In the genomic region with DNA sequence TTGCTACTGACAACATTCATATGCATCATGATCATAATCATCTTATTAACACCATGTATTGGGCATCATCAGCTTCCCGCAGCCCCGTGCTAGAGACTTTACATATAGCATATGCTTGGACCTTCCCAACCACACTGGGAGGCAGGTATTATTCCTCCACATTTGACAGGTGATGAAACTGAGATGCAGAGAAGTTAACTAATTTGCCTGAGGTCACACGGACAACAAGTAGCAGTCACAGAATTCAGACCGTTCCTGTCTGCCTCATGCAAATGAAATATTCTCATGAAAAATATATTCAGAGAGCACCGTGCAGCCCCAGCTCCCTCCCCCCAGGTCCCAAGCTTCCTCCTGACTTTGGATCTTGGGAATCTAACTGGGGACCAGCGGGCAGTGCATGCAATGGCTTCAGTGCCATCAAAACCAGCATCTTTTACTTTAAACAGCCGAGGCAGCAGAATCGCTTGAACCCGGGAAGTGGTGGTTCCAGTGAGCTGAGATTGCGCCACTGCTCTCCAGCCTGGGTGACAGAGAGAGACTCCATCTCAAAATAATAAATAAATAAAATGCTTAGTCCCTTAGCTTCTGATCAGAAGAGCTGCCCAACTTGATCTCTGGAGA, we compare ENCODE assay signal across 20 cellular contexts.
DNase-seq lines count a peak whose midpoint lies in the region; ATAC-seq and TF ChIP-seq lines count a peak whose summit lies in the region.
"Had no signal": no experiment of that assay in that cellular context is flagged by ENCODE, and none has a peak within 500 bp of the region (broad histone marks: within the 10 kb centered on the region; RNA-seq: fewer than 3 reads in every experiment).

No MANE protein-coding gene starts in this region.

- no peaks in the 10 kb centered on the region for H3K4me1 ChIP-seq in OCI-LY7 (ENCODE audit: insufficient read depth, low read length, poor library complexity, severe bottlenecking)
- H3K4me1 ChIP-seq: left lung, prostate gland, testis had no signal

- DNase-seq in GM06990 (ENCODE audit: extremely low read depth, insufficient read length) = peak; percentile 63
- no peak for DNase-seq in OCI-LY7 (ENCODE audit: low spot score)
- no peak for DNase-seq in activated T-helper 1 cell treated with anti-CD3 and anti-CD28 coated beads, Interleukin-12 subunit alpha, Interleukin-12 subunit beta, Interleukin-2, Interleukin-4 antibody, amounts not matched to agents 30 ng/mL and 10 ng/mL and 1 ng/mL, durations not matched to agents 14 hours and 24 hours and 36 hours (ENCODE audit: low spot score)
- DNase-seq in A172 (ENCODE audit: low spot score) = no peak
- DNase-seq in stimulated activated CD4-positive, alpha-beta T cell treated with anti-CD3 and anti-CD28 coated beads, Interleukin-4, amount 100 ng/mL, for 1 hour = no peak
- DNase-seq: activated gamma-delta T cell treated with Interleukin-2 at 50 U/mL for 16 hours; CD4-positive, CD25-positive, alpha-beta regulatory T cell; DMS79; effector memory CD4-positive, alpha-beta T cell; left lung; MG63; NCI-H146; NCI-H2227 treated with DMSO at 0.1 percent for 48 hours; testis had no signal

- no peak overlapping the region for H3K27ac Mint-ChIP-seq in activated T-helper 1 cell treated with anti-CD3 and anti-CD28 coated beads, Interleukin-12 subunit alpha, Interleukin-12 subunit beta, Interleukin-2, Interleukin-4 antibody, amounts not matched to agents 30 ng/mL and 10 ng/mL and 1 ng/mL, durations not matched to agents 14 hours and 24 hours and 36 hours
- H3K27ac Mint-ChIP-seq: CD4-positive, CD25-positive, alpha-beta regulatory T cell; IgD-negative memory B cell had no signal

- CTCF ChIA-PET in OCI-LY7 (lab: Charles Lee; ENCODE audit: unreplicated experiment) = no interaction called here

- H2AFZ ChIP-seq in OCI-LY7 (ENCODE audit: low read length) = 0 out of 2 replicates have a peak overlapping the region, but pooled peaks have one; percentile 49

- H3K9me2 ChIP-seq in OCI-LY7 (ENCODE audit: insufficient read depth, low read length) = no peaks in the 10 kb centered on the region

- H3K79me2 ChIP-seq in OCI-LY7 (ENCODE audit: insufficient read depth, low read depth, low read length) = no peaks in the 10 kb centered on the region

- H3K4me2 ChIP-seq in OCI-LY7 (ENCODE audit: low read length) = 0 out of 2 replicates have a peak overlapping the region, but pooled peaks have one; percentile 1

- H3K9me3 ChIP-seq in OCI-LY7 (ENCODE audit: low read length) = no peaks in the 10 kb centered on the region
- H3K9me3 ChIP-seq: left lung, MG63, prostate gland, testis had no signal

- POLR2A ChIA-PET in OCI-LY7 (lab: Charles Lee) = no interaction called here

- H3K4me1 Mint-ChIP-seq in activated T-helper 1 cell treated with anti-CD3 and anti-CD28 coated beads, Interleukin-12 subunit alpha, Interleukin-12 subunit beta, Interleukin-2, Interleukin-4 antibody, amounts not matched to agents 30 ng/mL and 10 ng/mL and 1 ng/mL, durations not matched to agents 14 hours and 24 hours and 36 hours (ENCODE audit: low read depth) = no peaks in the 10 kb centered on the region
- H3K4me1 Mint-ChIP-seq: CD4-positive, CD25-positive, alpha-beta regulatory T cell; IgD-negative memory B cell had no signal

- intact Hi-C loops in OCI-LY7 (cut with micrococcal nuclease; ENCODE audit: unreplicated experiment) = no loop called here
- intact Hi-C loops in activated T-helper 1 cell treated with anti-CD3 and anti-CD28 coated beads, Interleukin-12 subunit alpha, Interleukin-12 subunit beta, Interleukin-2, Interleukin-4 antibody, amounts not matched to agents 30 ng/mL and 10 ng/mL and 1 ng/mL, durations not matched to agents 14 hours and 24 hours and 36 hours (cut with micrococcal nuclease) = no loop called here

- H3K4me3 ChIP-seq in GM06990 (replicated peaks; ENCODE audit: low read depth, low read length) (no peak overlapping the region), OCI-LY7 (ENCODE audit: low read depth, low read length, poor library complexity, severe bottlenecking) (no peak overlapping the region)
- H3K4me3 ChIP-seq: left lung, MG63, prostate gland, testis had no signal

- no peaks in the 10 kb centered on the region for H3K27me3 ChIP-seq in GM06990 (replicated peaks; ENCODE audit: control insufficient read depth, insufficient read depth, low read length)
- H3K27me3 ChIP-seq: MG63, testis had no signal

- H3K9me3 Mint-ChIP-seq in activated T-helper 1 cell treated with anti-CD3 and anti-CD28 coated beads, Interleukin-12 subunit alpha, Interleukin-12 subunit beta, Interleukin-2, Interleukin-4 antibody, amounts not matched to agents 30 ng/mL and 10 ng/mL and 1 ng/mL, durations not matched to agents 14 hours and 24 hours and 36 hours = no peaks in the 10 kb centered on the region
- H3K9me3 Mint-ChIP-seq: CD4-positive, CD25-positive, alpha-beta regulatory T cell; IgD-negative memory B cell had no signal

- H3K36me3 ChIP-seq in GM06990 (ENCODE audit: control insufficient read depth, insufficient read depth, low read length) (no peaks in the 10 kb centered on the region), OCI-LY7 (ENCODE audit: insufficient read depth, low read length) (no peaks in the 10 kb centered on the region)
- H3K36me3 ChIP-seq: left lung, MG63, prostate gland had no signal

- H3K27ac ChIP-seq in OCI-LY7 (ENCODE audit: low read depth, low read length, poor library complexity, severe bottlenecking) = no peak overlapping the region
- H3K27ac ChIP-seq: HL-60, left lung, prostate gland, testis had no signal

- ATAC-seq in GM19438 (IDR thresholded peaks at IDR 0.05; ENCODE audit: low read depth, unreplicated experiment) (peak; percentile 47), HG02885 (IDR thresholded peaks at IDR 0.05; ENCODE audit: poor library complexity, unreplicated experiment) (peak; percentile 32), GM21737 (IDR thresholded peaks at IDR 0.05; ENCODE audit: unreplicated experiment) (no peak)
- ATAC-seq: left lung had no signal

- no peaks in the 10 kb centered on the region for H4K20me1 ChIP-seq in OCI-LY7 (ENCODE audit: insufficient read depth, low read length)

- no TSS peak for BruUV-seq in OCI-LY7 (replicated peaks; lab: Mats Ljungman, UMichigan)

- no peaks in the 10 kb centered on the region for H3K36me3 Mint-ChIP-seq in activated T-helper 1 cell treated with anti-CD3 and anti-CD28 coated beads, Interleukin-12 subunit alpha, Interleukin-12 subunit beta, Interleukin-2, Interleukin-4 antibody, amounts not matched to agents 30 ng/mL and 10 ng/mL and 1 ng/mL, durations not matched to agents 14 hours and 24 hours and 36 hours (ENCODE audit: low read depth)
- H3K36me3 Mint-ChIP-seq: CD4-positive, CD25-positive, alpha-beta regulatory T cell had no signal

- H3K27me3 Mint-ChIP-seq in activated T-helper 1 cell treated with anti-CD3 and anti-CD28 coated beads, Interleukin-12 subunit alpha, Interleukin-12 subunit beta, Interleukin-2, Interleukin-4 antibody, amounts not matched to agents 30 ng/mL and 10 ng/mL and 1 ng/mL, durations not matched to agents 14 hours and 24 hours and 36 hours (ENCODE audit: insufficient read depth) = peaks cover 2% of the 10 kb centered on the region

- TF ChIP-seq CTCF in GM06990 (IDR thresholded peaks at IDR 0.05; ENCODE audit: insufficient read depth, low read length, poor library complexity, severe bottlenecking) (no peak), OCI-LY7 (conservative IDR thresholded peaks at IDR 0.05; ENCODE audit: low read length) (no peak)

- no peak overlapping the region for H3K4me3 Mint-ChIP-seq in activated T-helper 1 cell treated with anti-CD3 and anti-CD28 coated beads, Interleukin-12 subunit alpha, Interleukin-12 subunit beta, Interleukin-2, Interleukin-4 antibody, amounts not matched to agents 30 ng/mL and 10 ng/mL and 1 ng/mL, durations not matched to agents 14 hours and 24 hours and 36 hours
- H3K4me3 Mint-ChIP-seq: CD4-positive, CD25-positive, alpha-beta regulatory T cell; IgD-negative memory B cell had no signal
